ENCODE assay signal across 29 cellular contexts in genomic region chr2:238646803-238647202, GRCh38.
"Had no signal": no experiment of that assay in that cellular context is flagged by ENCODE, and none has a peak within 500 bp of the region (broad histone marks: within the 10 kb centered on the region; RNA-seq: fewer than 3 reads in every experiment).

No MANE protein-coding gene starts in this region.

- DNase-seq: cerebellar nuclear complex; dorsolateral prefrontal cortex; effector CD8-positive, alpha-beta T cell; endodermal cell; foreskin melanocyte; hypothalamus; immature natural killer cell; islet precursor cell; kidney glomerular epithelial cell; left colon; left ventricle myocardium inferior; lower lobe of right lung; naive thymus-derived CD8-positive, alpha-beta T cell; nephron progenitor cell; occipital lobe; ovary; posterior cingulate gyrus; right lobe of liver; stimulated activated CD4-positive, alpha-beta T cell treated with anti-CD3 and anti-CD28 coated beads, Interleukin-12 subunit alpha, Interleukin-12 subunit beta, amount 100 ng/mL, for 4 hours; stimulated activated CD4-positive, alpha-beta T cell treated with anti-CD3 and anti-CD28 coated beads, Interleukin-1b, Interleukin-23, amount 100 ng/mL, for 48 hours; stimulated activated CD4-positive, alpha-beta T cell treated with anti-CD3 and anti-CD28 coated beads, Interleukin-4, amount 100 ng/mL, for 1 hour; stimulated activated CD8-positive, alpha-beta memory T cell treated with anti-CD3 and anti-CD28 coated beads, Interleukin-4, amount 100 ng/mL, for 48 hours; stimulated activated naive CD4-positive, alpha-beta T cell; stimulated activated naive CD8-positive, alpha-beta T cell treated with anti-CD3 and anti-CD28 coated beads, Interleukin-15, amount 100 ng/mL, for 72 hours; thyroid gland had no signal

- H3K27me3 ChIP-seq: ovary, right lobe of liver, thyroid gland had no signal

- H3K4me2 ChIP-seq: smooth muscle cell had no signal

- H3K4me3 ChIP-seq: dorsolateral prefrontal cortex, left ventricle myocardium inferior, lower lobe of right lung, ovary, right lobe of liver, smooth muscle cell, thyroid gland had no signal

- ATAC-seq: esophagus mucosa; left colon; naive thymus-derived CD8-positive, alpha-beta T cell; right lobe of liver; stimulated activated naive CD8-positive, alpha-beta T cell treated with anti-CD3 and anti-CD28 coated beads, Interleukin-15, amount 100 ng/mL, for 72 hours had no signal

- H3K27ac Mint-ChIP-seq: endodermal cell; immature natural killer cell; naive thymus-derived CD8-positive, alpha-beta T cell; nephron progenitor cell; type B pancreatic cell had no signal

- H3K36me3 Mint-ChIP-seq: immature natural killer cell; naive thymus-derived CD8-positive, alpha-beta T cell; type B pancreatic cell had no signal

- H3K4me1 Mint-ChIP-seq: endodermal cell; immature natural killer cell; naive thymus-derived CD8-positive, alpha-beta T cell had no signal

- H3K27ac ChIP-seq: dorsolateral prefrontal cortex, epithelial cell of prostate, left ventricle myocardium inferior, lower lobe of right lung, ovary, right lobe of liver, thyroid gland had no signal

- H3K4me3 Mint-ChIP-seq: endodermal cell; immature natural killer cell; naive thymus-derived CD8-positive, alpha-beta T cell; nephron progenitor cell; stimulated activated naive CD8-positive, alpha-beta T cell treated with anti-CD3 and anti-CD28 coated beads, Interleukin-15, amount 100 ng/mL, for 72 hours; type B pancreatic cell had no signal

- H3K27me3 Mint-ChIP-seq: type B pancreatic cell had no signal

- H3K9me3 Mint-ChIP-seq: endodermal cell; immature natural killer cell; naive thymus-derived CD8-positive, alpha-beta T cell; stimulated activated naive CD8-positive, alpha-beta T cell treated with anti-CD3 and anti-CD28 coated beads, Interleukin-15, amount 100 ng/mL, for 72 hours; type B pancreatic cell had no signal

- H3K36me3 ChIP-seq: left ventricle myocardium inferior, lower lobe of right lung, ovary, right lobe of liver, thyroid gland had no signal

- H3K9me3 ChIP-seq: left ventricle myocardium inferior, lower lobe of right lung, ovary, right lobe of liver, thyroid gland had no signal

- H3K4me1 ChIP-seq: right lobe of liver, thyroid gland had no signal
